1 cellular context compared by ENCODE assay signal in the genomic region with DNA sequence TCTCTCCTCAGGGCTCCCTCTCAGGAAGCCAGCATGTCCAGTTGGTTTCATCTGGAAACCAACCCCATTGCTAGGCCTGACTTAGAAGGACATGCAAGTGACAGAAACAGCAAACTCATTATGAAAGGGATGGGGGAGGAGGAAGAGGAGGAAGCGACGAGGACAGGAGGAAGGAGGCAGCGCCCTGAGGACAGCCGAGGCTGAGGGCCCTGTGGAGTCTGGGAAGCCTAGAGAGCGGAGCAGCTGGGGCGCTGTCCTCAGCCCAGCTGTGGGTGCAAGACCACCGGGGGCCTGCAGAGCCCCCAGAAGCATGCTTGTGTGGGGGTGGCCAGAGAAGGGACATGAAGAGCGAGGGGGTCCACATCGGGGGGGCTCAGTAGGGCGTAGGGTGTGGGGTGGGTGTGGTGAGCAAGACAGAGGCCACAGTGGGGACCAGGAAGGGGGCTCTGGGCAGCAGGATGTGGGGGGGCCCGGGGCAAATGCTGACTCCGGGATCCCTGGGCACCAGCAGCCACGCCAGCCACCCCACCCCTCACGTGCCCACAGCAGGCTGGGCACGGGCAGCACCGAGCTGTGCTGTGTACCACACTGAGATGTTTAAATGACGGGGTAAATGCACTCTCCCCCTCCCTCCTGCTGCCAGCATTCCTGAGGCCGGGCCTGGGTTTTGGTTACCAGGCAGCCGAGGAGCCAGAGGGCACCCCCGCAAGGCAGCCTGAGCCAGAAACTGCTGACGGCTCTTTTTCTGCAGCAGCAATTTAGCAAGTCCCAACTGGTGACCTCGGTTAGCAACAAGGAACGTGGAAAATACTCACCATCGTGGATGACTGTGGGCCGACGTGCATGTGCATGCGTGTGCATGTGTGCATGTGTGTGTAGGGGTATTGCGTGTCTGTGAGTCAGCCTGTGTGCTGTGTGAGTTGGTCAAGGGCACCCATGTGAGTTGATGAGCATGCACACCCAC.
TF ChIP-seq lines count a peak whose summit lies in the region.

No MANE protein-coding gene starts in this region.

TF ChIP-seq in H1, 55 proteins besides CTCF, POLR2A, EP300 and RAD21:
- TF ChIP-seq MAFK (IDR thresholded peaks at IDR 0.05; ENCODE audit: low read depth, low read length) (peak; percentile 44; the same call in 1 of the 2 replicates), USF2 (IDR thresholded peaks at IDR 0.05; ENCODE audit: low read length) (no peak), TEAD4 (IDR thresholded peaks at IDR 0.05; ENCODE audit: low read depth, low read length) (peak; percentile 40; the same call in 1 of the 2 replicates), ASH2L (IDR thresholded peaks at IDR 0.05; ENCODE audit: low read length) (no peak)
